Comparison of ENCODE assay signal across 1 cellular context in the genomic region with DNA sequence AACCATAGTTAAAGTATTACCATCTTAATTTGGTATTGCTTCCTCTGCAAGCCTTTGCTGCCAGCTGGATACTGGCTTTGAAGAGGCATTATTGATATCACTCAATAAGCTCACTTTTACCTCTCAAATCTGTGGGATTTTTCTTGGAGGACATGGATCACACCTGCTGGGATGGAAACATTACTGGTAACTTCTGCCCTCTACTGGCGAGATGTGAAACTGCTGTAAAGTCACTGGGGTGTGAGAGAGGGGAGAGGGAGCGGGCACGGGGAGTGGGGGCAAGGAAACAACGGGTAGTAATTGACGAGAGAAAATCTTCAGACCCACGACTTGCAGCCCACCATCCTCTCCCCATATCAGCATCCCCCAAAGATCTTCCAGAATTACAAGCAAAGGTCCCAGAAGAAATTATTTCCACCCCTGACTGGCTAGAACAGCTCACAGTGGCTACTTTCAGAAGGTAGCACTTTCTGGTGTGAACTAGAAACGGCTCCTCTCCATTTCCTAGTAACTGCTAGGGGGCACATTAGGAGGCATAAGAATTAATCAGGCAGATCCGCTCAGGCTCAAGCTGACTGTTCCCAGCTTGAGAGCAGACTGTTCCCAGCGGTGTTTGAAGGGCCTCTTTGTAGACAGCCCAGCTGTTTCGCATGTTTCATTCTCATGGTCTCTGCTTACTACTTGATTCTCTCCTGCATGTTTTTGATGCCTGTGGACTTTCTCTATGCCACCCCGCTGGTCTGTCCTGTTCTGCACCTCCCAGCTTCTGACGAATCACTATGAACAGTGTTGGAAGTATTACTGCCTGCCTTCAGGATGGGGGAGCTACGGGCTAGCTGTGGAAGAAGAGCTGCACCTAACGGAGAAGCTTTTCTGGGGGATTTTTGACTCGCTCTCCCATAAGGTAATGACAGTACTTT.
TF ChIP-seq lines count a peak whose summit lies in the region.

No MANE protein-coding gene starts in this region.

TF ChIP-seq in HEK293, 187 proteins besides CTCF, POLR2A, EP300 and RAD21 (continued from another document):
- TF ChIP-seq, protein P1, sequence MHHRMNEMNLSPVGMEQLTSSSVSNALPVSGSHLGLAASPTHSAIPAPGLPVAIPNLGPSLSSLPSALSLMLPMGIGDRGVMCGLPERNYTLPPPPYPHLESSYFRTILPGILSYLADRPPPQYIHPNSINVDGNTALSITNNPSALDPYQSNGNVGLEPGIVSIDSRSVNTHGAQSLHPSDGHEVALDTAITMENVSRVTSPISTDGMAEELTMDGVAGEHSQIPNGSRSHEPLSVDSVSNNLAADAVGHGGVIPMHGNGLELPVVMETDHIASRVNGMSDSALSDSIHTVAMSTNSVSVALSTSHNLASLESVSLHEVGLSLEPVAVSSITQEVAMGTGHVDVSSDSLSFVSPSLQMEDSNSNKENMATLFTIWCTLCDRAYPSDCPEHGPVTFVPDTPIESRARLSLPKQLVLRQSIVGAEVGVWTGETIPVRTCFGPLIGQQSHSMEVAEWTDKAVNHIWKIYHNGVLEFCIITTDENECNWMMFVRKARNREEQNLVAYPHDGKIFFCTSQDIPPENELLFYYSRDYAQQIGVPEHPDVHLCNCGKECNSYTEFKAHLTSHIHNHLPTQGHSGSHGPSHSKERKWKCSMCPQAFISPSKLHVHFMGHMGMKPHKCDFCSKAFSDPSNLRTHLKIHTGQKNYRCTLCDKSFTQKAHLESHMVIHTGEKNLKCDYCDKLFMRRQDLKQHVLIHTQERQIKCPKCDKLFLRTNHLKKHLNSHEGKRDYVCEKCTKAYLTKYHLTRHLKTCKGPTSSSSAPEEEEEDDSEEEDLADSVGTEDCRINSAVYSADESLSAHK (tag by site-specific recombination; IDR thresholded peaks at IDR 0.05), result no peak
- no peak for TF ChIP-seq ZNF366 (tag by site-specific recombination; conservative IDR thresholded peaks at IDR 0.05)
- no peak for TF ChIP-seq ZNF830 (tag by site-specific recombination; IDR thresholded peaks at IDR 0.05; ENCODE audit: low read depth)
- no peak for TF ChIP-seq ZFHX2 (tag by site-specific recombination; conservative IDR thresholded peaks at IDR 0.05)
- TF ChIP-seq, protein P2, sequence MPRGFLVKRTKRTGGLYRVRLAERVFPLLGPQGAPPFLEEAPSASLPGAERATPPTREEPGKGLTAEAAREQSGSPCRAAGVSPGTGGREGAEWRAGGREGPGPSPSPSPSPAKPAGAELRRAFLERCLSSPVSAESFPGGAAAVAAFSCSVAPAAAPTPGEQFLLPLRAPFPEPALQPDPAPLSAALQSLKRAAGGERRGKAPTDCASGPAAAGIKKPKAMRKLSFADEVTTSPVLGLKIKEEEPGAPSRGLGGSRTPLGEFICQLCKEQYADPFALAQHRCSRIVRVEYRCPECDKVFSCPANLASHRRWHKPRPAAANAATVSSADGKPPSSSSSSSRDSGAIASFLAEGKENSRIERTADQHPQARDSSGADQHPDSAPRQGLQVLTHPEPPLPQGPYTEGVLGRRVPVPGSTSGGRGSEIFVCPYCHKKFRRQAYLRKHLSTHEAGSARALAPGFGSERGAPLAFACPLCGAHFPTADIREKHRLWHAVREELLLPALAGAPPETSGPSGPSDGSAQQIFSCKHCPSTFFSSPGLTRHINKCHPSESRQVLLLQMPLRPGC (tag by site-specific recombination; IDR thresholded peaks at IDR 0.05), result no peak
- TF ChIP-seq ZNF211 (tag by site-specific recombination; IDR thresholded peaks at IDR 0.05; ENCODE audit: low read depth), result no peak
- TF ChIP-seq ZNF311 (tag by site-specific recombination; IDR thresholded peaks at IDR 0.05; ENCODE audit: borderline replicate concordance), result no peak
- no peak for TF ChIP-seq ZNF175 (tag by site-specific recombination; IDR thresholded peaks at IDR 0.05)
- no peak for TF ChIP-seq ZNF2 (tag by site-specific recombination; IDR thresholded peaks at IDR 0.05)
- TF ChIP-seq YY1 (tag by site-specific recombination; IDR thresholded peaks at IDR 0.05), result no peak
- no peak for TF ChIP-seq ZNF544 (tag by site-specific recombination; IDR thresholded peaks at IDR 0.05)
- TF ChIP-seq, protein P3, sequence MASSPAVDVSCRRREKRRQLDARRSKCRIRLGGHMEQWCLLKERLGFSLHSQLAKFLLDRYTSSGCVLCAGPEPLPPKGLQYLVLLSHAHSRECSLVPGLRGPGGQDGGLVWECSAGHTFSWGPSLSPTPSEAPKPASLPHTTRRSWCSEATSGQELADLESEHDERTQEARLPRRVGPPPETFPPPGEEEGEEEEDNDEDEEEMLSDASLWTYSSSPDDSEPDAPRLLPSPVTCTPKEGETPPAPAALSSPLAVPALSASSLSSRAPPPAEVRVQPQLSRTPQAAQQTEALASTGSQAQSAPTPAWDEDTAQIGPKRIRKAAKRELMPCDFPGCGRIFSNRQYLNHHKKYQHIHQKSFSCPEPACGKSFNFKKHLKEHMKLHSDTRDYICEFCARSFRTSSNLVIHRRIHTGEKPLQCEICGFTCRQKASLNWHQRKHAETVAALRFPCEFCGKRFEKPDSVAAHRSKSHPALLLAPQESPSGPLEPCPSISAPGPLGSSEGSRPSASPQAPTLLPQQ (tag by site-specific recombination; IDR thresholded peaks at IDR 0.05), result no peak
- 0 out of 2 replicates have a peak, but pooled peaks have one; percentile 27 for TF ChIP-seq IKZF3 (tag by site-specific recombination; IDR thresholded peaks at IDR 0.05)
- TF ChIP-seq, protein P4, sequence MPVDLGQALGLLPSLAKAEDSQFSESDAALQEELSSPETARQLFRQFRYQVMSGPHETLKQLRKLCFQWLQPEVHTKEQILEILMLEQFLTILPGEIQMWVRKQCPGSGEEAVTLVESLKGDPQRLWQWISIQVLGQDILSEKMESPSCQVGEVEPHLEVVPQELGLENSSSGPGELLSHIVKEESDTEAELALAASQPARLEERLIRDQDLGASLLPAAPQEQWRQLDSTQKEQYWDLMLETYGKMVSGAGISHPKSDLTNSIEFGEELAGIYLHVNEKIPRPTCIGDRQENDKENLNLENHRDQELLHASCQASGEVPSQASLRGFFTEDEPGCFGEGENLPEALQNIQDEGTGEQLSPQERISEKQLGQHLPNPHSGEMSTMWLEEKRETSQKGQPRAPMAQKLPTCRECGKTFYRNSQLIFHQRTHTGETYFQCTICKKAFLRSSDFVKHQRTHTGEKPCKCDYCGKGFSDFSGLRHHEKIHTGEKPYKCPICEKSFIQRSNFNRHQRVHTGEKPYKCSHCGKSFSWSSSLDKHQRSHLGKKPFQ (tag by site-specific recombination; IDR thresholded peaks at IDR 0.05), result peak; percentile 56; the same call in 1 of the 2 replicates
- peak; percentile 53 for TF ChIP-seq ZNF654 (tag by site-specific recombination; IDR thresholded peaks at IDR 0.05; ENCODE audit: low read depth)
- no peak for TF ChIP-seq ZNF354C (tag by site-specific recombination; IDR thresholded peaks at IDR 0.05; ENCODE audit: borderline replicate concordance, low read depth)
- no peak for TF ChIP-seq ZNF600 (tag by site-specific recombination; IDR thresholded peaks at IDR 0.05)
- no peak for TF ChIP-seq ZNF24 (tag by site-specific recombination; IDR thresholded peaks at IDR 0.05)
